In genomic region chr19:55258828-55259539, GRCh38 we compare ENCODE assay signal across 8 cellular contexts. TPM values are rescaled to one million over a fixed set of nuclear protein-coding genes. Genes with fewer than 3 reads are reported as not detected.
DNase-seq lines count a peak whose midpoint lies in the region; ATAC-seq, FAIRE-seq and TF ChIP-seq lines count a peak whose summit lies in the region.

A gene with protein sequence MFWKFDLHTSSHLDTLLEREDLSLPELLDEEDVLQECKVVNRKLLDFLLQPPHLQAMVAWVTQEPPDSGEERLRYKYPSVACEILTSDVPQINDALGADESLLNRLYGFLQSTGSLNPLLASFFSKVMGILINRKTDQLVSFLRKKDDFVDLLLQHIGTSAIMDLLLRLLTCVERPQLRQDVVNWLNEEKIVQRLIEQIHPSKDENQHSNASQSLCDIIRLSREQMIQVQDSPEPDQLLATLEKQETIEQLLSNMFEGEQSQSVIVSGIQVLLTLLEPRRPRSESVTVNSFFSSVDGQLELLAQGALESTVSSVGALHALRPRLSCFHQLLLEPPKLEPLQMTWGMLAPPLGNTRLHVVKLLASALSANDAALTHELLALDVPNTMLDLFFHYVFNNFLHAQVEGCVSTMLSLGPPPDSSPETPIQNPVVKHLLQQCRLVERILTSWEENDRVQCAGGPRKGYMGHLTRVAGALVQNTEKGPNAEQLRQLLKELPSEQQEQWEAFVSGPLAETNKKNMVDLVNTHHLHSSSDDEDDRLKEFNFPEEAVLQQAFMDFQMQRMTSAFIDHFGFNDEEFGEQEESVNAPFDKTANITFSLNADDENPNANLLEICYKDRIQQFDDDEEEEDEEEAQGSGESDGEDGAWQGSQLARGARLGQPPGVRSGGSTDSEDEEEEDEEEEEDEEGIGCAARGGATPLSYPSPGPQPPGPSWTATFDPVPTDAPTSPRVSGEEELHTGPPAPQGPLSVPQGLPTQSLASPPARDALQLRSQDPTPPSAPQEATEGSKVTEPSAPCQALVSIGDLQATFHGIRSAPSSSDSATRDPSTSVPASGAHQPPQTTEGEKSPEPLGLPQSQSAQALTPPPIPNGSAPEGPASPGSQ (minus strand): TSS chr19:55259017. CDS start chr19:55247103, 11,914 bp downstream.

- TF ChIP-seq CTCF in H1 (IDR thresholded peaks at IDR 0.05; ENCODE audit: control extremely low read depth in 1 of 3, insufficient read depth in 1 of 3, low read depth in 1 of 3, low read length in 3 of 3) = 0 out of 4 replicates have a peak, but pooled peaks of 1 of the 3 experiments have one; percentile 11

- H2BK120ac ChIP-seq in H1 (replicated peaks; ENCODE audit: low read depth, low read length) = no peak within 1 kb of the TSS

- H3K9me3 ChIP-seq in H1 (ENCODE audit: insufficient read depth in 2 of 2, low read depth in 1 of 2, low read length in 1 of 2) = no peaks in the 10 kb centered on the region; a peak in 1 of 4 replicates

- POLR2A ChIA-PET in H1 (lab: Charles Lee; ENCODE audit: partially characterized antibody) = interaction anchor here (0.6 to 4.4 kb wide), 29 partner anchors 11 to 1086 kb away, joined by 3 to 28 read pairs (median 3); partner anchors contain the start of genes BRSK1, EPN1, HSPBP1 and KMT5C

- peak in 1 of 2 experiments; percentile 82; a peak in 2 of 3 replicates for TF ChIP-seq POLR2A in H1 (IDR thresholded peaks at IDR 0.05; ENCODE audit: control extremely low read depth in 1 of 2, low read depth in 2 of 2, low read length in 2 of 2)

- peak within 1 kb of the TSS; percentile 84 for H4K91ac ChIP-seq in H1 (replicated peaks; ENCODE audit: insufficient read length, low read length)

- peak within 1 kb of the TSS; percentile 78 to 84 for H3K4me2 ChIP-seq in H1 (ENCODE audit: insufficient read depth in 1 of 2, low read depth in 2 of 2, low read length in 2 of 2)

- no peak within 1 kb of the TSS for H2BK20ac ChIP-seq in H1 (ENCODE audit: low read length)

- peak within 1 kb of the TSS; percentile 17; the same call in 1 of the 2 replicates for H2BK12ac ChIP-seq in H1 (ENCODE audit: low read depth, low read length)

- peaks cover under 1 to 19% (median 15%) of the 10 kb centered on the region in 4 experiments; a peak in 6 of 7 replicates for H3K4me1 ChIP-seq in H1 (replicated peaks in 1 of 4; ENCODE audit: control insufficient read depth in 3 of 4, insufficient read depth in 4 of 4, low read length in 3 of 4)

- FAIRE-seq in HTR-8/SVneo (lab: Jason Lieb, UNC) (peak; percentile 90), H1 (lab: Jason Lieb, UNC) (no peak)

- DNase-seq in COLO829 (ENCODE audit: low spot score) = peak; percentile 100
- DNase-seq in HTR-8/SVneo (ENCODE audit: insufficient read length, low spot score) = peak; percentile 99
- DNase-seq in NOMO-1 treated with dmso at 0.1 percent for 144 hours (lab: John Stamatoyannopoulos, UW; ENCODE audit: unreplicated experiment) = peak; percentile 99
- peak; percentile 84 to 97 (median 96) for DNase-seq in activated CD8-positive, alpha-beta memory T cell treated with anti-CD3 and anti-CD28 coated beads for 48 hours (ENCODE audit: low read depth in 2 of 3, low spot score in 2 of 3)
- peak; percentile 83 to 99 for DNase-seq in H1 (ENCODE audit: low read depth in 1 of 2, low spot score in 2 of 2)
- DNase-seq in memory B cell (ENCODE audit: low spot score in 2 of 2) = peak; percentile 94 to 97
- peak; percentile 93 for DNase-seq in stimulated activated CD8-positive, alpha-beta memory T cell treated with anti-CD3 and anti-CD28 coated beads, Interleukin-12 subunit alpha, Interleukin-12 subunit beta, amount 100 ng/mL, for 24 hours (ENCODE audit: extremely low read depth)

- peak within 1 kb of the TSS; percentile 78 for H3K18ac ChIP-seq in H1 (ENCODE audit: extremely low read depth, low read length)

- H3K27ac Mint-ChIP-seq in memory B cell = peak within 1 kb of the TSS; percentile 95

- peaks cover 19% of the 10 kb centered on the region for H3K79me1 ChIP-seq in H1 (ENCODE audit: low read depth, low read length)

- peak within 1 kb of the TSS; percentile 65; the same call in 1 of the 2 replicates for H3K27ac ChIP-seq in H1 (ENCODE audit: low read depth, low read length)

- no peaks in the 10 kb centered on the region for H3K9me3 Mint-ChIP-seq in memory B cell

- peaks cover 5% of the 10 kb centered on the region for H3K36me3 Mint-ChIP-seq in memory B cell

- peak within 1 kb of the TSS; percentile 97 for H3K4me3 Mint-ChIP-seq in memory B cell

- H4K20me1 ChIP-seq in H1 (replicated peaks in 1 of 2; ENCODE audit: control insufficient read depth in 1 of 2, insufficient read depth in 2 of 2, low read length in 2 of 2) = peaks cover 26 to 27% of the 10 kb centered on the region in 2 experiments

- peak within 1 kb of the TSS; percentile 67; the same call in 1 of the 2 replicates for H2AFZ ChIP-seq in H1 (ENCODE audit: low read length)

- no peak for TF ChIP-seq EP300 in H1 (IDR thresholded peaks at IDR 0.05; ENCODE audit: borderline replicate concordance in 1 of 2, low read depth in 2 of 2, low read length in 2 of 2)

- no peaks in the 10 kb centered on the region for H3K27me3 ChIP-seq in H1 (replicated peaks in 1 of 4; ENCODE audit: control insufficient read depth in 3 of 4, extremely low read depth in 1 of 4, insufficient read depth in 3 of 4, low read length in 3 of 4)

- H3K27me3 Mint-ChIP-seq in memory B cell = no peaks in the 10 kb centered on the region

- peak within 1 kb of the TSS; percentile 79 to 89 (median 82) for H3K4me3 ChIP-seq in H1 (ENCODE audit: extremely low read depth in 1 of 4, insufficient read depth in 2 of 4, low read depth in 3 of 4, low read length in 4 of 4)

- peak within 1 kb of the TSS; percentile 80 for H3K56ac ChIP-seq in H1 (replicated peaks; ENCODE audit: insufficient read length, low read depth, low read length)

- H3K9ac ChIP-seq in H1 (replicated peaks in 1 of 4; ENCODE audit: extremely low read depth in 1 of 4, low read depth in 3 of 4, low read length in 3 of 4) = peak within 1 kb of the TSS; percentile 67 to 89 (median 80)

- H3K14ac ChIP-seq in H1 (ENCODE audit: insufficient read length) = no peak within 1 kb of the TSS

- TF ChIP-seq RAD21 in H1 (IDR thresholded peaks at IDR 0.05 in 1 of 2, conservative IDR thresholded peaks at IDR 0.05 in 1 of 2; ENCODE audit: low read depth in 2 of 2, low read length in 2 of 2) = peak in 1 of 2 experiments; percentile 7; a peak in 1 of 4 replicates

- ATAC-seq in GM21367 (IDR thresholded peaks at IDR 0.05; ENCODE audit: unreplicated experiment) (peak; percentile 52), memory B cell (ENCODE audit: low read depth) (peak; percentile 71)

- no peak within 1 kb of the TSS for H3K23ac ChIP-seq in H1 (ENCODE audit: insufficient read length)

- peaks cover 39% of the 10 kb centered on the region for H3K4me1 Mint-ChIP-seq in memory B cell

- 1% methylated on average over 50 of the region's 76 CpGs; no CpG with 5 or more reads in 1 of the 2 experiments for WGBS in H1 (ENCODE audit: extremely low coverage in 1 of 2, insufficient coverage in 1 of 2, insufficient read length in 1 of 2, insufficient replicate concordance in 2 of 2, low coverage in 1 of 2, low lambda C conversion rate in 2 of 2, missing lambda C conversion rate in 1 of 2), 2 experiments

- CTCF ChIA-PET in H1 (lab: Charles Lee; ENCODE audit: partially characterized antibody) = interaction anchor here (0.7 to 2.3 kb wide), 11 partner anchors 11 to 375 kb away, joined by 3 to 8 read pairs (median 4); no protein-coding TSS in a partner anchor

- no peaks in the 10 kb centered on the region for H3K36me3 ChIP-seq in H1 (ENCODE audit: control insufficient read depth in 2 of 4, insufficient read depth in 4 of 4, low read length in 3 of 4)

- peak within 1 kb of the TSS; percentile 78 for H4K5ac ChIP-seq in H1 (ENCODE audit: insufficient read length, low read depth, low read length)

- no peak within 1 kb of the TSS for H2AK5ac ChIP-seq in H1 (ENCODE audit: low read depth, low read length)

- peaks cover 9 to 46% of the 10 kb centered on the region in 2 experiments for H3K79me2 ChIP-seq in H1 (ENCODE audit: control insufficient read depth in 1 of 2, insufficient read depth in 2 of 2, low read length in 2 of 2)

- peak within 1 kb of the TSS; percentile 58 for H4K8ac ChIP-seq in H1 (ENCODE audit: extremely low read depth, insufficient read depth, low read length)

- H3K4ac ChIP-seq in H1 (replicated peaks; ENCODE audit: insufficient read length, low read depth, low read length) = no peak within 1 kb of the TSS

- no peak within 1 kb of the TSS for H2BK15ac ChIP-seq in H1 (ENCODE audit: low read length)

- H3K23me2 ChIP-seq in H1 (ENCODE audit: low read depth, low read length) = peaks cover 13% of the 10 kb centered on the region; the same call in 1 of the 2 replicates

- H2BK5ac ChIP-seq in H1 (ENCODE audit: low read depth, low read length) = peak within 1 kb of the TSS; percentile 75; the same call in 1 of the 2 replicates

TF ChIP-seq in H1, 55 proteins besides CTCF, POLR2A, EP300 and RAD21 (continues in another document):
- TF ChIP-seq POLR2AphosphoS5 (IDR thresholded peaks at IDR 0.05; ENCODE audit: low read depth, low read length) (peak; percentile 50; the same call in 1 of the 2 replicates), TBP (IDR thresholded peaks at IDR 0.05; ENCODE audit: low read depth, low read length) (peak; percentile 92), E2F6 (IDR thresholded peaks at IDR 0.05) (peak; percentile 37; the same call in 1 of the 2 replicates), KDM1A (IDR thresholded peaks at IDR 0.05; ENCODE audit: borderline replicate concordance, low read length) (peak; percentile 82; the same call in 1 of the 2 replicates), JUND (IDR thresholded peaks at IDR 0.05; ENCODE audit: low read length) (peak; percentile 14; the same call in 1 of the 2 replicates), CREB1 (IDR thresholded peaks at IDR 0.05) (peak; percentile 44; the same call in 1 of the 2 replicates), ZNF274 (IDR thresholded peaks at IDR 0.05; ENCODE audit: borderline replicate concordance, extremely low read depth, low read length) (no peak), CTBP2 (IDR thresholded peaks at IDR 0.05; ENCODE audit: borderline replicate concordance, insufficient read depth, insufficient read length, low read length) (no peak)

RNA-seq across cellular contexts. Expression of the gene that starts here (rescaled TPM):
- 74.4 and 75.6 TPM in 2 replicates for total RNA-seq in H1 (2021; fragmentation: NEBNext Ultra II Directional; extraction: Animal tissue kit (Norgen Biotek cat#: 25700))
- 36.4 and 52.5 TPM in 2 replicates for polyA plus RNA-seq in H1 (2011; rRNA removed)
- 44.1 TPM for polyA plus RNA-seq in H1 (2011; cell fraction: cytosol; rRNA removed)
- polyA plus RNA-seq in H1 (2011; cell fraction: nucleus; rRNA removed) = 72.3 TPM
- polyA plus RNA-seq in H1 (2012, experiment 1 of 2) = 38.2 to 56.4 TPM (median 52.6 TPM) in 4 replicates
- 46.1 TPM for polyA plus RNA-seq in H1 (2012, experiment 2 of 2)
- polyA plus RNA-seq in H1 (2013, experiment 1 of 2) = 34.4 TPM
- 33.2 TPM for polyA plus RNA-seq in H1 (2013, experiment 2 of 2)
- 55.1 and 73.5 TPM in 2 replicates for polyA minus RNA-seq in H1 (2011; rRNA and poly(A)+ RNA removed)
- polyA minus RNA-seq in H1 (2011; cell fraction: cytosol; rRNA and poly(A)+ RNA removed) = 62.7 TPM
- polyA minus RNA-seq in H1 (2011; cell fraction: nucleus; rRNA and poly(A)+ RNA removed) = 41.3 TPM

Comparison
In these comparisons a context has a peak if more than half of its experiments do, and no peak if none do; other contexts are left out.
1. Peak in every context shown above with its lines: DNase-seq, ATAC-seq, H3K4me3 ChIP-seq and H3K27ac ChIP-seq.